ENCODE assay signal across 8 cellular contexts in the genomic region with DNA sequence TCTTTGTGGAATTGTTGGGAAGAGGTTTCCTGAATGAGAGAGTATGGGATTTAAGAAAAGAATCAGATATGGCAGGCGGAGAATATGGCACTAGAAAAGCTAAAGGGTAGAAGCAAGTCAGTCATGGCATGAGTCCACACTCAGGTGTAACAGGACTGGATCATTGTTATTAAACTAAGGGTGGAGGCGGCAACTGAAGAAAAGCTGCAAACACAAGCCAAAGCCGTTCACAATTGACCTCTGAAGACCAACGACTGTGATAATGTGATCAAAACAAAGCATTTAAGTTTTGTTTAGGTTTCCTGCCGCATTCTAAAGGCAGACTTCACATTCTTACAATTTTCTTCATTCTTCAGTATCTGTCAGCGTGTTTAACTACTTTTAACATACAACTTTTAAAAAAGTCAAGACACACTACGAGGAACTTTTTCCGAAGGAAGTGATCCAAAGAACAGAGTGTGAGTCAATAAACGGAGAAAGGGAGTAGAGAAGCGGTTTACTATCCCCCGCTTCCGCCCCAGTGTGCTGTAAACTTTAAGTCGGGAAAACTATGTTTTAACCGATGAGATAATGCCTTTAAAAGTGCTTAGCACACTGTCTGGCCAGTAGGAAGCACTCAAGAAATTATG. TPM values are rescaled to one million over a fixed set of nuclear protein-coding genes. Genes with fewer than 3 reads are reported as not detected.
DNase-seq lines count a peak whose midpoint lies in the region; ATAC-seq and TF ChIP-seq lines count a peak whose summit lies in the region.

No MANE protein-coding gene starts in this region.

- no peak overlapping the region for H3K18ac ChIP-seq in H9 (ENCODE audit: insufficient read length, low read depth, low read length)

- H2BK5ac ChIP-seq in H9 (ENCODE audit: insufficient read length, low read length), result no peak overlapping the region

- H2AFZ ChIP-seq in H9 (ENCODE audit: low read length) (no peak overlapping the region), PC-3 (ENCODE audit: low read length) (peak overlapping the region; percentile 88), mammary epithelial cell (ENCODE audit: low read depth, low read length) (peak overlapping the region; percentile 80)

- DNase-seq in Caco-2 (peak in 1 of 2 experiments; percentile 4), H9 (no peak), PC-3 (peak; percentile 57), mammary epithelial cell (peak; percentile 54), kidney glomerular epithelial cell (lab: John Stamatoyannopoulos, UW) (peak; percentile 86)
- DNase-seq in stimulated activated effector memory CD8-positive, alpha-beta T cell treated with anti-CD3 and anti-CD28 coated beads, Interleukin-12 subunit alpha, Interleukin-12 subunit beta, amount 100 ng/mL, for 72 hours (ENCODE audit: low spot score in 2 of 2), result no peak

- H4K91ac ChIP-seq in H9 (ENCODE audit: insufficient read length, low read depth, low read length), result no peak overlapping the region

- H2AK5ac ChIP-seq in H9 (ENCODE audit: insufficient read length, low read length), result no peak overlapping the region

- POLR2A ChIA-PET in Caco-2 (lab: Charles Lee), result no interaction called here
- POLR2A ChIA-PET in PC-3 (lab: Charles Lee; ENCODE audit: unreplicated experiment), result interaction anchor here (0.6 kb wide), 2 partner anchors 32 kb away, joined by 4 to 7 read pairs; no protein-coding TSS in a partner anchor

- H4K5ac ChIP-seq in H9 (ENCODE audit: insufficient read length, low read depth, low read length), result no peak overlapping the region

- no peak overlapping the region for H2BK20ac ChIP-seq in H9 (ENCODE audit: low read depth, low read length, poor library complexity, severe bottlenecking)

- no peaks in the 10 kb centered on the region for H3K9me2 ChIP-seq in PC-3 (replicated peaks; ENCODE audit: low read length)

- peak overlapping the region; percentile 99 for H3K4me3 Mint-ChIP-seq in Caco-2 (ENCODE audit: unreplicated experiment)
- peak overlapping the region; percentile 88 to 91 for H3K4me3 Mint-ChIP-seq in H9
- H3K4me3 Mint-ChIP-seq in stimulated activated effector memory CD8-positive, alpha-beta T cell treated with anti-CD3 and anti-CD28 coated beads, Interleukin-12 subunit alpha, Interleukin-12 subunit beta, amount 100 ng/mL, for 72 hours, result peak overlapping the region; percentile 95

- H3T11ph ChIP-seq in H9 (ENCODE audit: low read length), result no peak overlapping the region

- dilution Hi-C loops in mammary epithelial cell (cut with HindIII; ENCODE audit: low sequenced_read_pairs), result no loop called here

- H3K9me3 Mint-ChIP-seq in Caco-2 (ENCODE audit: unreplicated experiment) (no peaks in the 10 kb centered on the region), H9 (no peaks in the 10 kb centered on the region)
- no peaks in the 10 kb centered on the region for H3K9me3 Mint-ChIP-seq in stimulated activated effector memory CD8-positive, alpha-beta T cell treated with anti-CD3 and anti-CD28 coated beads, Interleukin-12 subunit alpha, Interleukin-12 subunit beta, amount 100 ng/mL, for 72 hours

- H4K8ac ChIP-seq in H9 (replicated peaks; ENCODE audit: insufficient read length, low read depth, low read length), result no peak overlapping the region

- H3K4ac ChIP-seq in H9 (ENCODE audit: low read depth, low read length), result no peak overlapping the region

- peak overlapping the region; percentile 50 for H3K4me3 ChIP-seq in Caco-2 (ENCODE audit: low read depth, low read length)
- H3K4me3 ChIP-seq in PC-3 (ENCODE audit: low read length), result peak overlapping the region; percentile 83
- H3K4me3 ChIP-seq in mammary epithelial cell (replicated peaks in 1 of 3; ENCODE audit: insufficient read depth in 1 of 3, low read depth in 2 of 3, low read length in 3 of 3), result peak overlapping the region; percentile 51 to 75 (median 60)

- peak overlapping the region; percentile 56 for H3K9ac ChIP-seq in H9 (ENCODE audit: extremely low read depth, insufficient read length, low read length)
- H3K9ac ChIP-seq in PC-3 (ENCODE audit: low read length), result peak overlapping the region; percentile 76
- peak overlapping the region; percentile 91 for H3K9ac ChIP-seq in mammary epithelial cell (ENCODE audit: insufficient read depth, low read length)

- no peaks in the 10 kb centered on the region for H3K27me3 ChIP-seq in Caco-2 (replicated peaks; ENCODE audit: control insufficient read depth, insufficient read depth, low read length)
- H3K27me3 ChIP-seq in H9 (ENCODE audit: insufficient read depth, low read length), result no peaks in the 10 kb centered on the region
- H3K27me3 ChIP-seq in PC-3 (ENCODE audit: low read length), result no peaks in the 10 kb centered on the region
- H3K27me3 ChIP-seq in mammary epithelial cell (ENCODE audit: insufficient read depth, low read length), result no peaks in the 10 kb centered on the region

- BruUV-seq in Caco-2 (replicated peaks; lab: Mats Ljungman, UMichigan), result TSS peak; percentile 62
- BruUV-seq in PC-3 (replicated peaks; lab: Mats Ljungman, UMichigan), result no TSS peak
- BruUV-seq in mammary epithelial cell (replicated peaks; lab: Mats Ljungman, UMichigan), result no TSS peak

- no peaks in the 10 kb centered on the region for H4K20me1 ChIP-seq in H9 (ENCODE audit: control insufficient read depth, insufficient read depth, insufficient read length)
- peaks cover 22% of the 10 kb centered on the region for H4K20me1 ChIP-seq in PC-3 (ENCODE audit: low read length)
- no peaks in the 10 kb centered on the region for H4K20me1 ChIP-seq in mammary epithelial cell (ENCODE audit: insufficient read depth, low read length)

- H3K79me2 ChIP-seq in H9 (ENCODE audit: insufficient read depth, low read length) (peaks cover 26% of the 10 kb centered on the region; the same call in 1 of the 2 replicates), PC-3 (ENCODE audit: low read length) (peaks cover 39% of the 10 kb centered on the region), mammary epithelial cell (ENCODE audit: insufficient read depth, low read length) (peaks cover 43% of the 10 kb centered on the region)

- TF ChIP-seq CTCF in Caco-2 (IDR thresholded peaks at IDR 0.05; ENCODE audit: insufficient read depth in 1 of 2, low read depth in 1 of 2, low read length in 1 of 2, severe bottlenecking in 1 of 2, unreplicated experiment in 1 of 2) (no peak), H9 (conservative IDR thresholded peaks at IDR 0.05) (no peak), PC-3 (conservative IDR thresholded peaks at IDR 0.05; ENCODE audit: low read depth, low read length) (no peak), mammary epithelial cell (conservative IDR thresholded peaks at IDR 0.05 in 1 of 2, IDR thresholded peaks at IDR 0.05 in 1 of 2; ENCODE audit: extremely low read depth in 1 of 2, insufficient read depth in 1 of 2, low read depth in 1 of 2, low read length in 2 of 2) (no peak)

- H3K23ac ChIP-seq in H9 (ENCODE audit: insufficient read length, low read depth, low read length), result no peak overlapping the region

- H3K27ac Mint-ChIP-seq in Caco-2 (ENCODE audit: unreplicated experiment), result peak overlapping the region; percentile 95
- H3K27ac Mint-ChIP-seq in H9, result peak overlapping the region; percentile 1 to 95 (median 87)
- H3K27ac Mint-ChIP-seq in stimulated activated effector memory CD8-positive, alpha-beta T cell treated with anti-CD3 and anti-CD28 coated beads, Interleukin-12 subunit alpha, Interleukin-12 subunit beta, amount 100 ng/mL, for 72 hours, result peak overlapping the region; percentile 99

- no peak overlapping the region for H3K56ac ChIP-seq in H9 (ENCODE audit: insufficient read length, low read depth, low read length)

- no peak overlapping the region for H3K14ac ChIP-seq in H9 (ENCODE audit: insufficient read depth, low read length)

- CTCF ChIA-PET in Caco-2 (lab: Charles Lee) (no interaction called here), PC-3 (lab: Charles Lee) (no interaction called here), mammary epithelial cell (lab: Charles Lee; ENCODE audit: low non-redundant PET) (no interaction called here)

- no peaks in the 10 kb centered on the region for H3F3A ChIP-seq in PC-3 (ENCODE audit: low read length, unreplicated experiment)

- H3K27ac ChIP-seq in H9 (ENCODE audit: insufficient read length, low read depth, low read length) (no peak overlapping the region), PC-3 (ENCODE audit: low read length) (peak overlapping the region; percentile 88), mammary epithelial cell (ENCODE audit: insufficient read depth, low read depth, low read length) (peak overlapping the region; percentile 84)

- in situ Hi-C loops in mammary epithelial cell (cut with MboI; ENCODE audit: low sequenced_read_pairs in 2 of 2), result no loop called here

- H3K27me3 Mint-ChIP-seq in Caco-2 (ENCODE audit: insufficient read depth, unreplicated experiment), result no peaks in the 10 kb centered on the region
- H3K27me3 Mint-ChIP-seq in H9 (ENCODE audit: low read depth), result no peaks in the 10 kb centered on the region

- H3K23me2 ChIP-seq in H9 (ENCODE audit: insufficient read length, low read depth, low read length, poor library complexity, severe bottlenecking), result peaks cover 10% of the 10 kb centered on the region

- H3K36me3 ChIP-seq in Caco-2 (ENCODE audit: control insufficient read depth, insufficient read depth, low read length), result no peaks in the 10 kb centered on the region
- no peaks in the 10 kb centered on the region for H3K36me3 ChIP-seq in PC-3 (ENCODE audit: low read depth, low read length)
- H3K36me3 ChIP-seq in mammary epithelial cell (ENCODE audit: insufficient read depth, low read length), result no peaks in the 10 kb centered on the region

- H2BK12ac ChIP-seq in H9 (ENCODE audit: insufficient read length, low read depth, low read length), result no peak overlapping the region

- no peak overlapping the region for H2BK15ac ChIP-seq in H9 (ENCODE audit: low read depth, low read length)

- H3K36me3 Mint-ChIP-seq in Caco-2 (ENCODE audit: insufficient read depth, unreplicated experiment) (peaks cover 12% of the 10 kb centered on the region), H9 (ENCODE audit: insufficient read depth in 1 of 3, low read depth in 3 of 3) (peaks cover 0 to 2% (median 0%) of the 10 kb centered on the region in 3 experiments; a peak in 1 of 7 replicates)
- peaks cover 14% of the 10 kb centered on the region for H3K36me3 Mint-ChIP-seq in stimulated activated effector memory CD8-positive, alpha-beta T cell treated with anti-CD3 and anti-CD28 coated beads, Interleukin-12 subunit alpha, Interleukin-12 subunit beta, amount 100 ng/mL, for 72 hours

- H3K4me1 Mint-ChIP-seq in Caco-2 (ENCODE audit: low read depth, unreplicated experiment), result peaks cover 27% of the 10 kb centered on the region
- peaks cover 44 to 49% of the 10 kb centered on the region in 2 experiments for H3K4me1 Mint-ChIP-seq in H9
- peaks cover 51% of the 10 kb centered on the region for H3K4me1 Mint-ChIP-seq in stimulated activated effector memory CD8-positive, alpha-beta T cell treated with anti-CD3 and anti-CD28 coated beads, Interleukin-12 subunit alpha, Interleukin-12 subunit beta, amount 100 ng/mL, for 72 hours

- ATAC-seq in PC-3 (no peak), GM21515 (IDR thresholded peaks at IDR 0.05; ENCODE audit: unreplicated experiment) (no peak), HG03280 (IDR thresholded peaks at IDR 0.05; ENCODE audit: unreplicated experiment) (no peak)
- ATAC-seq in stimulated activated effector memory CD8-positive, alpha-beta T cell treated with anti-CD3 and anti-CD28 coated beads, Interleukin-12 subunit alpha, Interleukin-12 subunit beta, amount 100 ng/mL, for 72 hours, result peak; percentile 2

- intact Hi-C loops in Caco-2 (cut with micrococcal nuclease; ENCODE audit: unreplicated experiment) (loop anchor here (2.0 kb wide), 1 partner anchor 72 kb away; the partner anchor contains the start of gene TEC), PC-3 (cut with micrococcal nuclease) (no loop called here), mammary epithelial cell (cut with micrococcal nuclease) (loop anchor here (1.0 to 10.0 kb wide), 3 partner anchors 8 to 624 kb away; no protein-coding TSS in a partner anchor)

- no peak overlapping the region for H2BK120ac ChIP-seq in H9 (ENCODE audit: low read depth, low read length, poor library complexity, severe bottlenecking)

- no CpG with 5 or more reads among the region's 14 CpGs for WGBS in H9 (ENCODE audit: extremely low coverage, insufficient read length, low lambda C conversion rate)
- 0% methylated on average over 14 of the region's 14 CpGs for WGBS in mammary epithelial cell (ENCODE audit: low coverage, missing lambda C conversion rate)

- peak overlapping the region; percentile 69 for H3K4me2 ChIP-seq in H9 (ENCODE audit: insufficient read depth, insufficient read length, low read length)
- H3K4me2 ChIP-seq in PC-3 (ENCODE audit: low read length), result peak overlapping the region; percentile 90
- H3K4me2 ChIP-seq in mammary epithelial cell (ENCODE audit: insufficient read depth, low read depth, low read length), result peak overlapping the region; percentile 81

- no peaks in the 10 kb centered on the region for H3K9me3 ChIP-seq in Caco-2
- no peaks in the 10 kb centered on the region for H3K9me3 ChIP-seq in H9 (ENCODE audit: control insufficient read depth, low read depth, low read length)
- H3K9me3 ChIP-seq in PC-3 (ENCODE audit: low read length), result no peaks in the 10 kb centered on the region
- H3K9me3 ChIP-seq in mammary epithelial cell (replicated peaks; ENCODE audit: insufficient read depth, low read length), result no peaks in the 10 kb centered on the region

- no peaks in the 10 kb centered on the region for H3K79me1 ChIP-seq in H9 (ENCODE audit: insufficient read depth, low read depth, low read length, poor library complexity, severe bottlenecking)

- H3K4me1 ChIP-seq in Caco-2 (peaks cover 33% of the 10 kb centered on the region), H9 (ENCODE audit: insufficient read depth, low read length) (no peaks in the 10 kb centered on the region), PC-3 (ENCODE audit: insufficient read depth, low read length) (peaks cover 45% of the 10 kb centered on the region), mammary epithelial cell (ENCODE audit: insufficient read depth, low read length) (peaks cover 48% of the 10 kb centered on the region)

RNA-seq across cellular contexts. Expression of gene SLAIN2, which starts 0.9 kb away (rescaled TPM):
- total RNA-seq in Caco-2 (2022) (44.8 and 46.6 TPM in 2 replicates), H9 (2021) (30.8 and 32.0 TPM in 2 replicates), PC-3 (2014; rRNA removed) (12.5 and 17.6 TPM in 2 replicates), mammary epithelial cell (10 to 100 TPM; 79.9 to 95.9 TPM)
- 58.0 TPM for polyA plus RNA-seq in mammary epithelial cell
- polyA minus RNA-seq in mammary epithelial cell, result 24.3 TPM

Comparison
In these comparisons a context has a peak if more than half of its experiments do, and no peak if none do; other contexts are left out.
1. DNase-seq: peak in PC-3 (single experiment), mammary epithelial cell (single experiment) and kidney glomerular epithelial cell (single experiment); none in H9 (single experiment) and stimulated activated effector memory CD8-positive, alpha-beta T cell treated with anti-CD3 and anti-CD28 coated beads, Interleukin-12 subunit alpha, Interleukin-12 subunit beta, amount 100 ng/mL, for 72 hours (0 of 2).
2. Peak in every context shown above with its lines, with median percentiles within 50 percentile points of each other: H3K4me3 ChIP-seq, H3K27ac Mint-ChIP-seq, H3K4me3 Mint-ChIP-seq, H3K4me2 ChIP-seq and H3K9ac ChIP-seq.